ENCODE assay signal across 2 cellular contexts in the genomic region with DNA sequence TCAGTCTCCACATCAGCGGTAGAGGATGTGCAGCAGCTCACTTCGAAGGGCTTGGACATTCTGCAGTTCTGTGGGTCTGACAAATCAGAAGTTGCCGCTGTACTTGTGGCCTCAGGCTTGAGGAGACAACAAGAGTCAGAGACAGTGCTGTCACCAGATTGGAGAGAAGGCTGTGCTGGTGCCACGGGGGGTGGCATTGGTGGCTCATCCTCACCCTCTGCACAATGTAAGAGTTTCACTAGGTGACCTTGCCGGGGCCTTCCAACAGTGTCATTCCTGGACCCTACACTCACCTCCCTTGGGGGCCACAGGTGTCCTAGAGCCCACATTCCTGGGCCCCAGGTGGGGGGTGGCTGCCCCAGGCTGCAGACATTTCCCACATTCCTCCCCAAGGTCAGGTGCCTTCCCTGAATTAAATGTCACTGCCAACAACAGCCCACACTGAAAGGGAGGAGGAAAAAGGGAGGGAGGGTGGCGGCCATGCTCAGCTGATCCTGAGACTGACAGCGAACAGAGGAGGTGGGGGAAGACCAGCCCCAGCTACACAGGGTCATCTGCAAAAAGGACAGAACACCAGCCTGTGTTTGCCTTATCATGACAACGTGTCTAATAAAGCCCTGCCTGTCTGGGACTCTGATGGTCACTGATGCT.
A peak's percentile ranks its signal among the peaks of the same experiment; 100 is the strongest.
TF ChIP-seq lines count a peak whose summit lies in the region.

No MANE protein-coding gene starts in this region.

TF ChIP-seq in A549, 52 proteins besides CTCF, POLR2A, EP300 and RAD21 (continued from another document):
- TF ChIP-seq EHF (CRISPR knock-in tag; IDR thresholded peaks at IDR 0.05) (no peak), JUNB (IDR thresholded peaks at IDR 0.05) (0 out of 2 replicates have a peak, but pooled peaks have one; percentile 18), HOXA7 (CRISPR knock-in tag; IDR thresholded peaks at IDR 0.05) (no peak), GATA3 (IDR thresholded peaks at IDR 0.05; ENCODE audit: borderline replicate concordance) (peak; percentile 75), EHMT2 (IDR thresholded peaks at IDR 0.05; ENCODE audit: low read depth) (no peak), BHLHE40 (IDR thresholded peaks at IDR 0.05; ENCODE audit: low read depth, low read length) (no peak), CHD4 (IDR thresholded peaks at IDR 0.05; ENCODE audit: borderline replicate concordance) (no peak), NR3C1 (IDR thresholded peaks at IDR 0.05) (no peak), CBX8 (IDR thresholded peaks at IDR 0.05) (no peak)
TF ChIP-seq in A549: peak in this region for 6.

TF ChIP-seq in WTC11, 78 proteins besides CTCF, POLR2A, EP300 and RAD21 (continued from another document):
- TF ChIP-seq ZNF425 (CRISPR knock-in tag; conservative IDR thresholded peaks at IDR 0.05): no peak
- 0 out of 2 replicates have a peak, but pooled peaks have one; percentile 33 for TF ChIP-seq ETV6 (CRISPR knock-in tag; IDR thresholded peaks at IDR 0.05)
- TF ChIP-seq ZBTB43 (CRISPR knock-in tag; IDR thresholded peaks at IDR 0.05): no peak
- TF ChIP-seq ZNF532 (CRISPR knock-in tag; IDR thresholded peaks at IDR 0.05; ENCODE audit: borderline replicate concordance): no peak
- no peak for TF ChIP-seq ZNF671 (CRISPR knock-in tag; IDR thresholded peaks at IDR 0.05)
